Comparison of ENCODE assay signal across 7 cellular contexts in the genomic region with DNA sequence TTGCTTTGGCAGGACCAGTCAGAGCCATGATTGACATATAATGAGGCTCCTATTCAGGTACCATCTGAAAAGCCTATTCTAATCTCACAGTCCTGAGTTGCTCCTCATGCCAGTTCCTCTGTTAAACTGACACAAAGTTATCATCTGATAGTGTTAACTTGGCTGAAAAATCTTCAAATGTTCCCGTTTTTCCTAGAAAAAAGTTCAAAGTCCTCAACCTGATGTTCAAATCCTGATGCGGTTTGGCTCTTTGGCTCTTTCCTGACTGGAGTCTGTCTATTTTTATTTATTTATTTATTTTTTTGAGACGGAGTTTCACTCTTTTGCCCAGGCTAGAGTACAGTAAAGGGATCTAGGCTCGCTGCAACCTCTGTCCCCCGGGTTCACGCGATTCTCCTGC.
"Had no signal": no experiment of that assay in that cellular context is flagged by ENCODE, and none has a peak within 500 bp of the region (broad histone marks: within the 10 kb centered on the region; RNA-seq: fewer than 3 reads in every experiment).

No MANE protein-coding gene starts in this region.

- DNase-seq: GM23248, GOT3, H7, HFFc6, IMR-90 had no signal

- ATAC-seq: HCT116, K562 had no signal

- H3K4me3 Mint-ChIP-seq: HFFc6 had no signal

- H3K27ac Mint-ChIP-seq: HFFc6 had no signal
